25 cellular contexts compared by ENCODE assay signal in the genomic region with DNA sequence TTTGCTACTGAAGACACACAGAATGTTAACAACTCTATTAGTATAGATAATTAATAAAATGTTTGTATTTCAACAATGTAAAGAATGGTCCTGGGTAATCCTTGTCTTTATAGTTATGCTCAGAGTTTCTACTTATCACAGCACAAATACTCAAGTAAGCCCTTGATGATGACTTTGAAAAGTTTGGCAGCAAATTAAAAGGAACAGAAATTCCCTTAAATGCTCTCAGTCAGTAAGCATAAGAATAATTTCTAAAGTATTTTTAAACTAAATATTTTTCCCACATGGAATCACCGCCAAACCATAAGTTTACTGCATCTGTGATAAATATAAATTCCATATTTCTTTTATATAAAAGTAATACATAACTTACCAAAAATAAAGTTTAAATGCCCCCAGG.
DNase-seq lines count a peak whose midpoint lies in the region; ATAC-seq, FAIRE-seq and TF ChIP-seq lines count a peak whose summit lies in the region.
"Had no signal": no experiment of that assay in that cellular context is flagged by ENCODE, and none has a peak within 500 bp of the region (broad histone marks: within the 10 kb centered on the region; RNA-seq: fewer than 3 reads in every experiment).

No MANE protein-coding gene starts in this region.

- no peak overlapping the region for H2BK120ac ChIP-seq in IMR-90 (ENCODE audit: low read depth, low read length)

- no peaks in the 10 kb centered on the region for H3K36me3 Mint-ChIP-seq in effector memory CD8-positive, alpha-beta T cell (ENCODE audit: insufficient read depth)
- H3K36me3 Mint-ChIP-seq: CD14-positive monocyte; CD8-positive, alpha-beta memory T cell had no signal

- H2BK5ac ChIP-seq in IMR-90 (ENCODE audit: low read depth, low read length, poor library complexity, severe bottlenecking), result peak overlapping the region; percentile 60

- H4K91ac ChIP-seq in IMR-90 (ENCODE audit: insufficient read depth, low read depth, low read length), result no peak overlapping the region

- no peak overlapping the region for H2BK20ac ChIP-seq in IMR-90 (ENCODE audit: low read depth, low read length)

- no peak overlapping the region for H2AFZ ChIP-seq in IMR-90 (replicated peaks; ENCODE audit: low read length, poor library complexity)
- no peak overlapping the region for H2AFZ ChIP-seq in fibroblast of lung (ENCODE audit: low read length)

- H3K18ac ChIP-seq in IMR-90 (ENCODE audit: low read depth, low read length), result no peak overlapping the region

- no CpG with 5 or more reads among the region's 1 CpG for WGBS in IMR-90 (ENCODE audit: extremely low coverage in 2 of 2, insufficient read length in 1 of 2), 2 experiments
- 71 to 95% (median 91%) methylated on average over 1 of the region's 1 CpG for WGBS in small intestine, 3 donors

- peaks cover 4% of the 10 kb centered on the region for H3K4me1 ChIP-seq in IMR-90 (ENCODE audit: control insufficient read depth, insufficient read depth, low read length)
- H3K4me1 ChIP-seq in fibroblast of lung (ENCODE audit: control insufficient read depth, extremely low read depth, insufficient read depth, low read length), result peaks cover 16% of the 10 kb centered on the region
- no peaks in the 10 kb centered on the region for H3K4me1 ChIP-seq in kidney (ENCODE audit: control insufficient read depth in 1 of 2, insufficient read depth in 1 of 2, low read depth in 1 of 2, low read length in 2 of 2)
- H3K4me1 ChIP-seq in small intestine (ENCODE audit: control insufficient read depth in 2 of 2, insufficient read depth in 1 of 2, low read depth in 1 of 2, low read length in 1 of 2), result no peaks in the 10 kb centered on the region
- H3K4me1 ChIP-seq: BE2C; BLaER1 treated with 17β-estradiol and CSF1 and Interleukin-3, amounts not matched to agents 10 nM and 100 nM had no signal

- no peak overlapping the region for H3K14ac ChIP-seq in IMR-90 (replicated peaks; ENCODE audit: low read depth, low read length)

- H3K9me1 ChIP-seq in IMR-90 (ENCODE audit: insufficient read depth, low read length), result peaks cover 12% of the 10 kb centered on the region

- H4K20me1 ChIP-seq in IMR-90 (ENCODE audit: insufficient read depth, low read length), result no peaks in the 10 kb centered on the region
- no peaks in the 10 kb centered on the region for H4K20me1 ChIP-seq in fibroblast of lung (ENCODE audit: control insufficient read depth, extremely low read depth, insufficient read depth, low read length)
- H4K20me1 ChIP-seq: BLaER1 treated with 17β-estradiol and CSF1 and Interleukin-3, amounts not matched to agents 10 nM and 100 nM had no signal

- no peaks in the 10 kb centered on the region for H3K4me1 Mint-ChIP-seq in effector memory CD8-positive, alpha-beta T cell (ENCODE audit: low read depth in 2 of 2)
- H3K4me1 Mint-ChIP-seq: CD14-positive monocyte; CD8-positive, alpha-beta memory T cell had no signal

- H4K5ac ChIP-seq in IMR-90 (ENCODE audit: low read depth, low read length), result no peak overlapping the region

- H3K27ac Mint-ChIP-seq in effector memory CD8-positive, alpha-beta T cell, result no peak overlapping the region
- H3K27ac Mint-ChIP-seq: CD14-positive monocyte; CD4-positive, alpha-beta T cell; CD8-positive, alpha-beta memory T cell had no signal

- no peak overlapping the region for H2BK15ac ChIP-seq in IMR-90 (ENCODE audit: low read depth, low read length)

- ATAC-seq in IMR-90 (ENCODE audit: low read depth) (peak; percentile 51), HG02571 (IDR thresholded peaks at IDR 0.05; ENCODE audit: unreplicated experiment) (no peak)
- no peak for ATAC-seq in effector memory CD8-positive, alpha-beta T cell (replicated peaks)
- ATAC-seq: A549 had no signal

- H3K36me3 ChIP-seq in IMR-90 (ENCODE audit: control insufficient read depth, insufficient read depth, low read length) (peaks cover 32% of the 10 kb centered on the region), fibroblast of lung (ENCODE audit: control insufficient read depth, insufficient read depth, low read length) (peaks cover 7% of the 10 kb centered on the region), kidney (ENCODE audit: control insufficient read depth in 1 of 2, insufficient read depth in 2 of 2, low read length in 2 of 2) (no peaks in the 10 kb centered on the region), small intestine (ENCODE audit: control insufficient read depth in 2 of 2, insufficient read depth in 2 of 2, low read length in 2 of 2) (no peaks in the 10 kb centered on the region)
- H3K36me3 ChIP-seq: BE2C; BLaER1 treated with 17β-estradiol and CSF1 and Interleukin-3, amounts not matched to agents 10 nM and 100 nM; HAP-1 had no signal

- H3K9ac ChIP-seq in IMR-90 (ENCODE audit: low read depth, low read length) (no peak overlapping the region), fibroblast of lung (ENCODE audit: insufficient read depth, low read length) (no peak overlapping the region), kidney (ENCODE audit: low read length in 2 of 2) (no peak overlapping the region)
- H3K9ac ChIP-seq: BLaER1 treated with 17β-estradiol and CSF1 and Interleukin-3, amounts not matched to agents 10 nM and 100 nM had no signal

- H3K56ac ChIP-seq in IMR-90 (ENCODE audit: extremely low read depth, insufficient read depth, low read length), result no peak overlapping the region

- no peak for TF ChIP-seq RAD21 in IMR-90 (IDR thresholded peaks at IDR 0.05; ENCODE audit: low read length)

- no peak overlapping the region for H2AK9ac ChIP-seq in IMR-90 (replicated peaks; ENCODE audit: low read depth, low read length, poor library complexity)

- H3K4me3 Mint-ChIP-seq in effector memory CD8-positive, alpha-beta T cell, result no peak overlapping the region
- H3K4me3 Mint-ChIP-seq: CD14-positive monocyte; CD4-positive, alpha-beta T cell; CD8-positive, alpha-beta memory T cell; HFFc6 had no signal

- TF ChIP-seq POLR2A in IMR-90 (IDR thresholded peaks at IDR 0.05; ENCODE audit: low read depth, low read length), result no peak

- no peak overlapping the region for H3K23ac ChIP-seq in IMR-90 (ENCODE audit: low read depth, low read length)

- peak; percentile 33 for FAIRE-seq in kidney (lab: Jason Lieb, UNC)
- FAIRE-seq in small intestine (lab: Jason Lieb, UNC), result peak; percentile 15
- FAIRE-seq: A549, D721Med, GM12892, H54 had no signal

- dilution Hi-C loops in IMR-90 (cut with HindIII; ENCODE audit: low sequenced_read_pairs, unreplicated experiment), result no loop called here

- no peak overlapping the region for H3K4me2 ChIP-seq in IMR-90 (ENCODE audit: low read depth, low read length)
- peak overlapping the region; percentile 55 for H3K4me2 ChIP-seq in fibroblast of lung (ENCODE audit: extremely low read depth, insufficient read depth, low read length)
- H3K4me2 ChIP-seq: A549; BLaER1 treated with 17β-estradiol and CSF1 and Interleukin-3, amounts not matched to agents 10 nM and 100 nM had no signal

- no peak for TF ChIP-seq CTCF in IMR-90 (conservative IDR thresholded peaks at IDR 0.05; ENCODE audit: low read depth, low read length)
- no peak for TF ChIP-seq CTCF in fibroblast of lung (conservative IDR thresholded peaks at IDR 0.05 in 1 of 2, IDR thresholded peaks at IDR 0.05 in 1 of 2; ENCODE audit: low read depth in 1 of 2, low read length in 2 of 2)
- no peak for TF ChIP-seq CTCF in kidney (IDR thresholded peaks at IDR 0.05; ENCODE audit: borderline replicate concordance, extremely low read depth, insufficient read depth)

- no peak overlapping the region for H2AK5ac ChIP-seq in IMR-90 (ENCODE audit: low read depth, low read length)

- POLR2A ChIA-PET in IMR-90 (lab: Charles Lee; ENCODE audit: unreplicated experiment), result no interaction called here

- H3K4me3 ChIP-seq in IMR-90 (ENCODE audit: insufficient read depth, low read depth, low read length) (no peak overlapping the region), fibroblast of lung (replicated peaks in 1 of 4; ENCODE audit: control extremely low read depth in 1 of 4, insufficient read depth in 1 of 4, low read depth in 3 of 4, low read length in 4 of 4) (no peak overlapping the region), kidney (ENCODE audit: low read length in 2 of 2) (no peak overlapping the region), small intestine (ENCODE audit: low read depth in 1 of 2, low read length in 2 of 2) (no peak overlapping the region)
- H3K4me3 ChIP-seq: A549; BLaER1 treated with 17β-estradiol and CSF1 and Interleukin-3, amounts not matched to agents 10 nM and 100 nM; HAP-1 had no signal

- H3K4ac ChIP-seq in IMR-90 (ENCODE audit: low read depth, low read length), result no peak overlapping the region

- intact Hi-C loops in IMR-90 (cut with micrococcal nuclease), result no loop called here
- intact Hi-C loops in kidney (cut with DNase I), result no loop called here

- no peaks in the 10 kb centered on the region for H3K79me2 ChIP-seq in fibroblast of lung (ENCODE audit: control insufficient read depth, insufficient read depth, low read length)

- DNase-seq in IMR-90, result peak; percentile 56
- peak in 1 of 2 donors; percentile 71 for DNase-seq in fibroblast of lung (ENCODE audit: low read depth in 2 of 2)
- DNase-seq in kidney, result no peak
- no peak for DNase-seq in small intestine
- DNase-seq in effector memory CD8-positive, alpha-beta T cell, result no peak
- no peak for DNase-seq in DMS 273 treated with DMSO at 0.1 percent for 48 hours (lab: John Stamatoyannopoulos, UW)
- DNase-seq in GF-D8 (lab: John Stamatoyannopoulos, UW), result no peak
- DNase-seq: 8988T; ACHN; AML-193; BE2C; CD4-positive, alpha-beta T cell; CD8-positive, alpha-beta memory T cell; DMS53; DMS79 treated with DMSO at 0.1 percent for 48 hours; GOT3; HFFc6 had no signal

- CTCF ChIA-PET in IMR-90 (lab: Yijun Ruan, JAX), result no interaction called here

- H3K27me3 Mint-ChIP-seq in effector memory CD8-positive, alpha-beta T cell, result no peaks in the 10 kb centered on the region

- peak overlapping the region; percentile 21; the same call in 1 of the 2 replicates for H3K27ac ChIP-seq in IMR-90 (ENCODE audit: insufficient read depth, low read length)
- no peak overlapping the region for H3K27ac ChIP-seq in fibroblast of lung (ENCODE audit: insufficient read depth, low read length)
- no peak overlapping the region for H3K27ac ChIP-seq in kidney (ENCODE audit: low read depth in 2 of 2, low read length in 2 of 2)
- no peak overlapping the region for H3K27ac ChIP-seq in small intestine (ENCODE audit: low read depth in 1 of 2, low read length in 1 of 2)
- H3K27ac ChIP-seq: A549; BLaER1 treated with 17β-estradiol and CSF1 and Interleukin-3, amounts not matched to agents 10 nM and 100 nM had no signal

- BruUV-seq in IMR-90 (replicated peaks; lab: Mats Ljungman, UMichigan), result no TSS peak

- no peak overlapping the region for H4K8ac ChIP-seq in IMR-90 (ENCODE audit: low read depth in 2 of 2, low read length in 2 of 2)

- in situ Hi-C loops in IMR-90 (cut with MboI; ENCODE audit: low sequenced_read_pairs), result no loop called here

- H3K9me3 Mint-ChIP-seq in effector memory CD8-positive, alpha-beta T cell, result no peaks in the 10 kb centered on the region
- H3K9me3 Mint-ChIP-seq: CD14-positive monocyte; CD4-positive, alpha-beta T cell; HFFc6 had no signal

- H3K79me1 ChIP-seq in IMR-90 (ENCODE audit: low read depth in 1 of 2, low read length in 2 of 2), result peaks cover 19 to 33% of the 10 kb centered on the region in 2 experiments; a peak in 3 of 4 replicates

- no peaks in the 10 kb centered on the region for H3K27me3 ChIP-seq in IMR-90 (ENCODE audit: control insufficient read depth, insufficient read depth, low read length)
- no peaks in the 10 kb centered on the region for H3K27me3 ChIP-seq in fibroblast of lung (ENCODE audit: control insufficient read depth, insufficient read depth, low read length)
- no peaks in the 10 kb centered on the region for H3K27me3 ChIP-seq in small intestine (ENCODE audit: control insufficient read depth in 2 of 2, insufficient read depth in 2 of 2, low read length in 2 of 2)
- H3K27me3 ChIP-seq: BE2C; BLaER1 treated with 17β-estradiol and CSF1 and Interleukin-3, amounts not matched to agents 10 nM and 100 nM had no signal

- H3K9me3 ChIP-seq in IMR-90 (ENCODE audit: control insufficient read depth, insufficient read depth, low read length) (no peaks in the 10 kb centered on the region), fibroblast of lung (ENCODE audit: control insufficient read depth, insufficient read depth, low read depth, low read length) (no peaks in the 10 kb centered on the region), kidney (ENCODE audit: control insufficient read depth in 1 of 2, low read length in 2 of 2) (no peaks in the 10 kb centered on the region), small intestine (ENCODE audit: control insufficient read depth, low read depth) (no peaks in the 10 kb centered on the region)
- H3K9me3 ChIP-seq: A549; BE2C; BLaER1 treated with 17β-estradiol and CSF1 and Interleukin-3, amounts not matched to agents 10 nM and 100 nM; HAP-1 had no signal
